In genomic region chr20:63635431-63636141, GRCh38 we compare ENCODE assay signal across 8 cellular contexts. TPM values are rescaled to one million over a fixed set of nuclear protein-coding genes. Genes with fewer than 3 reads are reported as not detected.
DNase-seq lines count a peak whose midpoint lies in the region; ATAC-seq and TF ChIP-seq lines count a peak whose summit lies in the region.

No MANE protein-coding gene starts in this region.

- no peak for TF ChIP-seq CTCF in vagina (IDR thresholded peaks at IDR 0.05)

- intact Hi-C loops in vagina (cut with DNase I): no loop called here

- H3K9me3 ChIP-seq in vagina: no peaks in the 10 kb centered on the region

- H3K27ac Mint-ChIP-seq in stimulated activated naive B cell treated with anti-CD40 and anti-IgM and Interleukin-4, amounts not matched to agents 10 μg/mL and 1 μg/mL and 100 μg/mL, for 72 hours: peak overlapping the region; percentile 98

- ATAC-seq in HG03175 (IDR thresholded peaks at IDR 0.05; ENCODE audit: unreplicated experiment) (peak; percentile 64), HG03457 (IDR thresholded peaks at IDR 0.05; ENCODE audit: unreplicated experiment) (no peak)
- ATAC-seq in stimulated activated naive B cell treated with anti-CD40 and anti-IgM and Interleukin-4, amounts not matched to agents 10 μg/mL and 1 μg/mL and 100 μg/mL, for 72 hours (replicated peaks): peak; percentile 85 to 86

- no peak overlapping the region for H3K4me3 ChIP-seq in vagina

- peak overlapping the region; percentile 25 to 65 for H3K4me3 Mint-ChIP-seq in stimulated activated naive B cell treated with anti-CD40 and anti-IgM and Interleukin-4, amounts not matched to agents 10 μg/mL and 1 μg/mL and 100 μg/mL, for 72 hours

- H3K4me1 Mint-ChIP-seq in stimulated activated naive B cell treated with anti-CD40 and anti-IgM and Interleukin-4, amounts not matched to agents 10 μg/mL and 1 μg/mL and 100 μg/mL, for 72 hours: peaks cover 35 to 72% of the 10 kb centered on the region in 2 donors

- no peaks in the 10 kb centered on the region for H3K36me3 ChIP-seq in vagina

- no peaks in the 10 kb centered on the region for H3K9me3 Mint-ChIP-seq in stimulated activated naive B cell treated with anti-CD40 and anti-IgM and Interleukin-4, amounts not matched to agents 10 μg/mL and 1 μg/mL and 100 μg/mL, for 72 hours

- H3K4me1 ChIP-seq in vagina: peaks cover 8% of the 10 kb centered on the region

- H3K27ac ChIP-seq in vagina: no peak overlapping the region

- TF ChIP-seq POLR2A in vagina (IDR thresholded peaks at IDR 0.05): no peak

- peak; percentile 58 for DNase-seq in activated CD4-positive, CD25-positive, alpha-beta regulatory T cell treated with anti-CD3 and anti-CD28 coated beads, Interleukin-2, amount 50 U/mL, for 16 hours (ENCODE audit: low read depth, low spot score)
- peak; percentile 49 for DNase-seq in effector CD8-positive, alpha-beta T cell (lab: John Stamatoyannopoulos, UW)
- peak; percentile 74 for DNase-seq in stimulated activated naive B cell treated with anti-CD40 and anti-IgM and Interleukin-4, amounts not matched to agents 10 μg/mL and 1 μg/mL and 100 μg/mL, for 72 hours
- DNase-seq in retina: no peak
- no peak for DNase-seq in superior temporal gyrus (ENCODE audit: extremely low spot score)
- DNase-seq in vagina (ENCODE audit: extremely low spot score in 2 of 2): no peak

- H3K27me3 Mint-ChIP-seq in stimulated activated naive B cell treated with anti-CD40 and anti-IgM and Interleukin-4, amounts not matched to agents 10 μg/mL and 1 μg/mL and 100 μg/mL, for 72 hours: no peaks in the 10 kb centered on the region

- peaks cover 2 to 6% of the 10 kb centered on the region in 2 donors for H3K36me3 Mint-ChIP-seq in stimulated activated naive B cell treated with anti-CD40 and anti-IgM and Interleukin-4, amounts not matched to agents 10 μg/mL and 1 μg/mL and 100 μg/mL, for 72 hours

- H3K27me3 ChIP-seq in vagina: no peaks in the 10 kb centered on the region

RNA-seq across cellular contexts. Expression of gene GMEB2, which starts 8.7 kb away (rescaled TPM):
- 11.3 TPM for total RNA-seq in vagina

RNA-seq across cellular contexts. Expression of gene STMN3, which starts 17.6 kb away (rescaled TPM):
- total RNA-seq in vagina: 14.7 TPM

RNA-seq across cellular contexts. Expression of gene RTEL1, which starts 22.5 kb away (rescaled TPM):
- 17.7 TPM for total RNA-seq in vagina

Comparison
In these comparisons a context has a peak if more than half of its experiments do, and no peak if none do; other contexts are left out.
1. DNase-seq: peak in activated CD4-positive, CD25-positive, alpha-beta regulatory T cell treated with anti-CD3 and anti-CD28 coated beads, Interleukin-2, amount 50 U/mL, for 16 hours (single experiment), effector CD8-positive, alpha-beta T cell (single experiment) and stimulated activated naive B cell treated with anti-CD40 and anti-IgM and Interleukin-4, amounts not matched to agents 10 μg/mL and 1 μg/mL and 100 μg/mL, for 72 hours (single experiment); none in retina (single experiment), superior temporal gyrus (single experiment) and vagina (0 of 2).